Comparison of ENCODE assay signal across 1 cellular context in genomic region chr2:55038428-55038827, GRCh38.
TF ChIP-seq lines count a peak whose summit lies in the region.

No MANE protein-coding gene starts in this region.

TF ChIP-seq in K562, 482 proteins besides CTCF, POLR2A, EP300 and RAD21 (continues in another document):
- 0 out of 2 replicates have a peak, but pooled peaks have one; percentile 8 for TF ChIP-seq EP400 (IDR thresholded peaks at IDR 0.05)
- no peak for TF ChIP-seq ZNF398 (CRISPR knock-in tag; IDR thresholded peaks at IDR 0.05)
- peak; percentile 93 for TF ChIP-seq MAFF (IDR thresholded peaks at IDR 0.05; ENCODE audit: low read length)
- peak in 1 of 2 experiments; percentile 99 for TF ChIP-seq AFF1 (IDR thresholded peaks at IDR 0.05; ENCODE audit: low read depth in 1 of 2, partially characterized antibody in 2 of 2)
- no peak for TF ChIP-seq NEUROD1 (IDR thresholded peaks at IDR 0.05; ENCODE audit: borderline replicate concordance, low read depth, low read length, partially characterized antibody)
- peak; percentile 75 for TF ChIP-seq BACH1 (tag; IDR thresholded peaks at IDR 0.05)
- no peak for TF ChIP-seq ZNF445 (CRISPR knock-in tag; IDR thresholded peaks at IDR 0.05; ENCODE audit: low read depth)
- no peak for TF ChIP-seq PURB (CRISPR knock-in tag; IDR thresholded peaks at IDR 0.05; ENCODE audit: low read depth)
- peak; percentile 87; the same call in 1 of the 2 replicates for TF ChIP-seq MAFK (IDR thresholded peaks at IDR 0.05; ENCODE audit: low read length)
- TF ChIP-seq ZNF316 (IDR thresholded peaks at IDR 0.05) = peak; percentile 96
- TF ChIP-seq SMAD4 (CRISPR knock-in tag; conservative IDR thresholded peaks at IDR 0.05) = no peak
- peak; percentile 86 for TF ChIP-seq NFE2 (IDR thresholded peaks at IDR 0.05; ENCODE audit: low read depth)
- peak in 1 of 2 experiments; percentile 31 for TF ChIP-seq NCOA2 (IDR thresholded peaks at IDR 0.05; ENCODE audit: partially characterized antibody in 2 of 2)
- no peak for TF ChIP-seq ILK (tag; IDR thresholded peaks at IDR 0.05; ENCODE audit: borderline replicate concordance, low read depth)
- TF ChIP-seq E2F6 (IDR thresholded peaks at IDR 0.05; ENCODE audit: borderline replicate concordance in 1 of 2, extremely low read depth in 1 of 2, insufficient read depth in 1 of 2, insufficient read length in 1 of 2, low read depth in 1 of 2, low read length in 1 of 2, poor library complexity in 1 of 2, severe bottlenecking in 1 of 2) = no peak
- no peak for TF ChIP-seq NR0B1 (IDR thresholded peaks at IDR 0.05; ENCODE audit: partially characterized antibody)
- peak; percentile 91 for TF ChIP-seq C11orf30 (IDR thresholded peaks at IDR 0.05; ENCODE audit: low read depth)
- TF ChIP-seq ZNF586 (CRISPR knock-in tag; conservative IDR thresholded peaks at IDR 0.05) = no peak
- TF ChIP-seq CBX3 (IDR thresholded peaks at IDR 0.05; ENCODE audit: borderline replicate concordance in 1 of 2, low read length in 2 of 2) = 0 out of 3 replicates have a peak, but pooled peaks of 1 of the 2 experiments have one; percentile 43
- TF ChIP-seq ESRRB (CRISPR knock-in tag; IDR thresholded peaks at IDR 0.05; ENCODE audit: borderline replicate concordance) = no peak
- TF ChIP-seq CHAMP1 (IDR thresholded peaks at IDR 0.05) = peak; percentile 43; the same call in 1 of the 2 replicates
- TF ChIP-seq TCF7 (IDR thresholded peaks at IDR 0.05; ENCODE audit: borderline replicate concordance) = no peak
- TF ChIP-seq ZBTB40 (IDR thresholded peaks at IDR 0.05) = 0 out of 2 replicates have a peak, but pooled peaks have one; percentile 29
- TF ChIP-seq ZBTB40 (CRISPR knock-in tag; IDR thresholded peaks at IDR 0.05) = no peak
- peak; percentile 32; the same call in 1 of the 2 replicates for TF ChIP-seq SMARCA4 (IDR thresholded peaks at IDR 0.05)
- TF ChIP-seq TRIM24 (IDR thresholded peaks at IDR 0.05) = peak in 1 of 2 experiments; percentile 68; a peak in 2 of 4 replicates
- TF ChIP-seq NFE2L1 (tag; IDR thresholded peaks at IDR 0.05; ENCODE audit: borderline replicate concordance, low read depth) = peak; percentile 86
- TF ChIP-seq TCFL5 (CRISPR knock-in tag; conservative IDR thresholded peaks at IDR 0.05) = no peak
- TF ChIP-seq PPARD (CRISPR knock-in tag; IDR thresholded peaks at IDR 0.05) = no peak
- 0 out of 2 replicates have a peak, but pooled peaks have one; percentile 14 for TF ChIP-seq ADNP (tag; IDR thresholded peaks at IDR 0.05)
- TF ChIP-seq MAFG (tag; conservative IDR thresholded peaks at IDR 0.05) = peak; percentile 94
- no peak for TF ChIP-seq CREB3 (tag; conservative IDR thresholded peaks at IDR 0.05; ENCODE audit: low read depth)
- no peak for TF ChIP-seq ZNF280A (IDR thresholded peaks at IDR 0.05; ENCODE audit: low read depth, partially characterized antibody)
